In genomic region chr12:60263146-60263545, GRCh38 we compare ENCODE assay signal across 24 cellular contexts.
A peak's percentile ranks its signal among the peaks of the same experiment; 100 is the strongest.
DNase-seq lines count a peak whose midpoint lies in the region; ATAC-seq and TF ChIP-seq lines count a peak whose summit lies in the region.
"Had no signal": no experiment of that assay in that cellular context is flagged by ENCODE, and none has a peak within 500 bp of the region (broad histone marks: within the 10 kb centered on the region; RNA-seq: fewer than 3 reads in every experiment).

No MANE protein-coding gene starts in this region.

- H3K27me3 Mint-ChIP-seq in chondrocyte (ENCODE audit: low read depth): no peaks in the 10 kb centered on the region
- H3K27me3 Mint-ChIP-seq: CD4-positive, CD25-positive, alpha-beta regulatory T cell had no signal

- H3K4me1 Mint-ChIP-seq in chondrocyte (ENCODE audit: low read depth): peaks cover 19% of the 10 kb centered on the region
- H3K4me1 Mint-ChIP-seq: CD4-positive, CD25-positive, alpha-beta regulatory T cell had no signal

- H3K9me3 Mint-ChIP-seq in chondrocyte (ENCODE audit: low read depth): no peaks in the 10 kb centered on the region

- TF ChIP-seq CTCF in AG10803 (conservative IDR thresholded peaks at IDR 0.05; ENCODE audit: low read length): no peak
- TF ChIP-seq CTCF in chondrocyte (IDR thresholded peaks at IDR 0.05): no peak

- H3K4me3 ChIP-seq in AG10803 (ENCODE audit: low read length): no peak overlapping the region
- H3K4me3 ChIP-seq: BLaER1, HAP-1, MG63, PC-9, SJSA1 had no signal

- DNase-seq in AG10803 (ENCODE audit: low read depth) (peak; percentile 5), M059J (ENCODE audit: low read depth) (peak; percentile 37), brain pericyte (ENCODE audit: low read depth, low spot score) (peak; percentile 15), iris pigment epithelial cell (ENCODE audit: low read depth) (peak; percentile 66), chondrocyte (ENCODE audit: low spot score) (no peak), ureter (ENCODE audit: low spot score) (no peak), LoVo (ENCODE audit: low spot score) (no peak)
- DNase-seq: 8988T; CD4-positive, CD25-positive, alpha-beta regulatory T cell; GOT3; Karpas-422; MG63; NCI-H146; NCI-H1930; NCI-H2107; NCI-H524; NCI-H82; NK-92 treated with Interleukin-12 subunit alpha and Interleukin-12 subunit beta, amount 100 ng/mL, for 24 hours; PC-9; Right ventricle myocardium superior had no signal

- H3K27ac Mint-ChIP-seq in chondrocyte (ENCODE audit: unreplicated experiment): no peak overlapping the region
- H3K27ac Mint-ChIP-seq: CD4-positive, CD25-positive, alpha-beta regulatory T cell had no signal

- H3K36me3 Mint-ChIP-seq in chondrocyte (ENCODE audit: low read depth): no peaks in the 10 kb centered on the region
- H3K36me3 Mint-ChIP-seq: CD4-positive, CD25-positive, alpha-beta regulatory T cell had no signal

- ATAC-seq in HG03175 (IDR thresholded peaks at IDR 0.05; ENCODE audit: unreplicated experiment): no peak

- H3K4me3 Mint-ChIP-seq in chondrocyte (ENCODE audit: unreplicated experiment): no peak overlapping the region
- H3K4me3 Mint-ChIP-seq: CD4-positive, CD25-positive, alpha-beta regulatory T cell had no signal

Comparison
In these comparisons a context has a peak if more than half of its experiments do, and no peak if none do; other contexts are left out.
1. DNase-seq: peak in AG10803 (single experiment), M059J (single experiment), brain pericyte (single experiment) and iris pigment epithelial cell (single experiment); none in chondrocyte (single experiment), ureter (single experiment) and LoVo (single experiment).